21 cellular contexts compared by ENCODE assay signal in the genomic region with DNA sequence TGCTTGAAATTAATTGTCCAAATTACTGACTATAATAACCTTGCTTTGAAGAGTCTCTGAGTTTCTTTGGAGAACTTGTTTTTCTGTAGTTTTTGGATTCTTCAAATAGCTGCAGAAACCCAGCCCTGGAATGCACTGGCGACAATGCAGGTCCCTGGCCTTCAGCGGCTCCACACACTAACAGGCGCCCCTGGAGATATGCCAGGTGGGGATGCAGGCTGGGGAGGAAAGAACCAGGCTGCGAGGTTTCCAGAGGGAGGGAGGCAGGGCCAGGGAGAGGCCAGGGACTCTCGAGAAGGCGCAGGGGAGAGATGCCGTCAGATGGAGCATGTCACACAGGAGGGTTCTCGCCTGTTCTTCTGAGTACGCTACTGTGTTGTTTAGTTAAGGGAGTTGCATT.
DNase-seq lines count a peak whose midpoint lies in the region; TF ChIP-seq lines count a peak whose summit lies in the region.
"Had no signal": no experiment of that assay in that cellular context is flagged by ENCODE, and none has a peak within 500 bp of the region (broad histone marks: within the 10 kb centered on the region; RNA-seq: fewer than 3 reads in every experiment).

No MANE protein-coding gene starts in this region.

- H3K36me3 Mint-ChIP-seq in activated CD4-positive, alpha-beta T cell treated with anti-CD3 and anti-CD28 coated beads, Interleukin-2, amount 10 ng/mL, durations not matched to agents 24 days and 14 days (ENCODE audit: low read depth) = no peaks in the 10 kb centered on the region
- no peaks in the 10 kb centered on the region for H3K36me3 Mint-ChIP-seq in mesothelial cell of epicardium
- H3K36me3 Mint-ChIP-seq: CD4-positive, alpha-beta memory T cell had no signal

- no peaks in the 10 kb centered on the region for H3K9me3 ChIP-seq in esophagus muscularis mucosa
- H3K9me3 ChIP-seq: A549, HAP-1 had no signal

- no peak overlapping the region for H3K4me3 ChIP-seq in esophagus muscularis mucosa
- H3K4me3 ChIP-seq: A549, GM12878, HAP-1 had no signal

- H3K4me1 Mint-ChIP-seq in activated CD4-positive, alpha-beta T cell treated with anti-CD3 and anti-CD28 coated beads, Interleukin-2, amount 10 ng/mL, durations not matched to agents 24 days and 14 days = no peaks in the 10 kb centered on the region
- peaks cover 38% of the 10 kb centered on the region for H3K4me1 Mint-ChIP-seq in mesothelial cell of epicardium
- H3K4me1 Mint-ChIP-seq: CD4-positive, alpha-beta memory T cell had no signal

- no peaks in the 10 kb centered on the region for H3K27me3 Mint-ChIP-seq in activated CD4-positive, alpha-beta T cell treated with anti-CD3 and anti-CD28 coated beads, Interleukin-2, amount 10 ng/mL, durations not matched to agents 24 days and 14 days
- no peaks in the 10 kb centered on the region for H3K27me3 Mint-ChIP-seq in mesothelial cell of epicardium (ENCODE audit: low read depth)
- H3K27me3 Mint-ChIP-seq: CD4-positive, alpha-beta memory T cell had no signal

- no peaks in the 10 kb centered on the region for H3K36me3 ChIP-seq in esophagus muscularis mucosa
- H3K36me3 ChIP-seq: HAP-1 had no signal

- TF ChIP-seq CTCF in esophagus muscularis mucosa (IDR thresholded peaks at IDR 0.05) (no peak), mesothelial cell of epicardium (IDR thresholded peaks at IDR 0.05; ENCODE audit: unreplicated experiment) (no peak)

- no peaks in the 10 kb centered on the region for H3K27me3 ChIP-seq in esophagus muscularis mucosa

- TF ChIP-seq EP300 in esophagus muscularis mucosa (IDR thresholded peaks at IDR 0.05) = no peak

- no peak for TF ChIP-seq POLR2A in esophagus muscularis mucosa (IDR thresholded peaks at IDR 0.05; ENCODE audit: low read depth)

- H3K27ac ChIP-seq in esophagus muscularis mucosa (replicated peaks in 1 of 4) = no peak overlapping the region
- H3K27ac ChIP-seq: A549 had no signal

- peaks cover 4% of the 10 kb centered on the region for H3K9me3 Mint-ChIP-seq in activated CD4-positive, alpha-beta T cell treated with anti-CD3 and anti-CD28 coated beads, Interleukin-2, amount 10 ng/mL, durations not matched to agents 24 days and 14 days
- no peaks in the 10 kb centered on the region for H3K9me3 Mint-ChIP-seq in mesothelial cell of epicardium

- WGBS in esophagus muscularis mucosa = 68% methylated on average over 8 of the region's 9 CpGs

- no peak overlapping the region for H3K27ac Mint-ChIP-seq in activated CD4-positive, alpha-beta T cell treated with anti-CD3 and anti-CD28 coated beads, Interleukin-2, amount 10 ng/mL, durations not matched to agents 24 days and 14 days
- peak overlapping the region; percentile 36 for H3K27ac Mint-ChIP-seq in mesothelial cell of epicardium
- H3K27ac Mint-ChIP-seq: CD4-positive, alpha-beta memory T cell; HFFc6 had no signal

- no peaks in the 10 kb centered on the region for H3K4me1 ChIP-seq in esophagus muscularis mucosa
- H3K4me1 ChIP-seq: A549, HAP-1 had no signal

- no peak overlapping the region for H3K4me3 Mint-ChIP-seq in activated CD4-positive, alpha-beta T cell treated with anti-CD3 and anti-CD28 coated beads, Interleukin-2, amount 10 ng/mL, durations not matched to agents 24 days and 14 days
- no peak overlapping the region for H3K4me3 Mint-ChIP-seq in mesothelial cell of epicardium
- H3K4me3 Mint-ChIP-seq: CD4-positive, alpha-beta memory T cell; HFFc6 had no signal

- intact Hi-C loops in activated CD4-positive, alpha-beta T cell treated with anti-CD3 and anti-CD28 coated beads, Interleukin-2, amount 10 ng/mL, durations not matched to agents 24 days and 14 days (cut with micrococcal nuclease) = no loop called here
- intact Hi-C loops in esophagus muscularis mucosa (cut with DNase I) = no loop called here

- DNase-seq in activated CD4-positive, alpha-beta T cell treated with anti-CD3 and anti-CD28 coated beads, Interleukin-2, amount 10 ng/mL, durations not matched to agents 24 days and 14 days = peak; percentile 15
- no peak for DNase-seq in activated CD4-positive, alpha-beta T cell treated with anti-CD3 and anti-CD28 coated beads for 4 hours
- DNase-seq in esophagus muscularis mucosa (ENCODE audit: extremely low spot score) (peak; percentile 83), mesothelial cell of epicardium (ENCODE audit: low spot score in 2 of 2, unreplicated experiment in 2 of 2) (peak in 1 of 2 experiments; percentile 63), NCI-H128 (lab: John Stamatoyannopoulos, UW; ENCODE audit: unreplicated experiment) (no peak), SHP77 (lab: John Stamatoyannopoulos, UW) (no peak), Kasumi-1 (lab: John Stamatoyannopoulos, UW) (no peak)
- DNase-seq: 8988T; ACHN; AML-193; C1 segment of cervical spinal cord; Calu3; CD4-positive, alpha-beta memory T cell; COR-L47; DMS153; DND-41; GOT3; HFFc6 had no signal

Comparison
In these comparisons a context has a peak if more than half of its experiments do, and no peak if none do; other contexts are left out.
1. DNase-seq: peak in activated CD4-positive, alpha-beta T cell treated with anti-CD3 and anti-CD28 coated beads, Interleukin-2, amount 10 ng/mL, durations not matched to agents 24 days and 14 days (single experiment) and esophagus muscularis mucosa (single experiment); none in activated CD4-positive, alpha-beta T cell treated with anti-CD3 and anti-CD28 coated beads for 4 hours (0 of 2), NCI-H128 (single experiment), SHP77 (0 of 2) and Kasumi-1 (0 of 2).